1 cellular context compared by ENCODE assay signal in genomic region chr10:97445722-97446639, GRCh38.
TF ChIP-seq lines count a peak whose summit lies in the region.

A gene with protein sequence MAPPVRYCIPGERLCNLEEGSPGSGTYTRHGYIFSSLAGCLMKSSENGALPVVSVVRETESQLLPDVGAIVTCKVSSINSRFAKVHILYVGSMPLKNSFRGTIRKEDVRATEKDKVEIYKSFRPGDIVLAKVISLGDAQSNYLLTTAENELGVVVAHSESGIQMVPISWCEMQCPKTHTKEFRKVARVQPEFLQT (minus strand): TSS chr10:97446006. CDS start chr10:97445985, 21 bp downstream.
Gene ZDHHC16, plus strand, starts transcription at chr10:97446175. Its CDS starts 5,501 bp downstream, at chr10:97451676.

TF ChIP-seq in WTC11, 78 proteins besides CTCF, POLR2A, EP300 and RAD21 (continued from another document):
- TF ChIP-seq, protein P1, sequence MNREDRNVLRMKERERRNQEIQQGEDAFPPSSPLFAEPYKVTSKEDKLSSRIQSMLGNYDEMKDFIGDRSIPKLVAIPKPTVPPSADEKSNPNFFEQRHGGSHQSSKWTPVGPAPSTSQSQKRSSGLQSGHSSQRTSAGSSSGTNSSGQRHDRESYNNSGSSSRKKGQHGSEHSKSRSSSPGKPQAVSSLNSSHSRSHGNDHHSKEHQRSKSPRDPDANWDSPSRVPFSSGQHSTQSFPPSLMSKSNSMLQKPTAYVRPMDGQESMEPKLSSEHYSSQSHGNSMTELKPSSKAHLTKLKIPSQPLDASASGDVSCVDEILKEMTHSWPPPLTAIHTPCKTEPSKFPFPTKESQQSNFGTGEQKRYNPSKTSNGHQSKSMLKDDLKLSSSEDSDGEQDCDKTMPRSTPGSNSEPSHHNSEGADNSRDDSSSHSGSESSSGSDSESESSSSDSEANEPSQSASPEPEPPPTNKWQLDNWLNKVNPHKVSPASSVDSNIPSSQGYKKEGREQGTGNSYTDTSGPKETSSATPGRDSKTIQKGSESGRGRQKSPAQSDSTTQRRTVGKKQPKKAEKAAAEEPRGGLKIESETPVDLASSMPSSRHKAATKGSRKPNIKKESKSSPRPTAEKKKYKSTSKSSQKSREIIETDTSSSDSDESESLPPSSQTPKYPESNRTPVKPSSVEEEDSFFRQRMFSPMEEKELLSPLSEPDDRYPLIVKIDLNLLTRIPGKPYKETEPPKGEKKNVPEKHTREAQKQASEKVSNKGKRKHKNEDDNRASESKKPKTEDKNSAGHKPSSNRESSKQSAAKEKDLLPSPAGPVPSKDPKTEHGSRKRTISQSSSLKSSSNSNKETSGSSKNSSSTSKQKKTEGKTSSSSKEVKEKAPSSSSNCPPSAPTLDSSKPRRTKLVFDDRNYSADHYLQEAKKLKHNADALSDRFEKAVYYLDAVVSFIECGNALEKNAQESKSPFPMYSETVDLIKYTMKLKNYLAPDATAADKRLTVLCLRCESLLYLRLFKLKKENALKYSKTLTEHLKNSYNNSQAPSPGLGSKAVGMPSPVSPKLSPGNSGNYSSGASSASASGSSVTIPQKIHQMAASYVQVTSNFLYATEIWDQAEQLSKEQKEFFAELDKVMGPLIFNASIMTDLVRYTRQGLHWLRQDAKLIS (CRISPR knock-in tag; IDR thresholded peaks at IDR 0.05; ENCODE audit: borderline replicate concordance), result no peak
- TF ChIP-seq, protein P2, sequence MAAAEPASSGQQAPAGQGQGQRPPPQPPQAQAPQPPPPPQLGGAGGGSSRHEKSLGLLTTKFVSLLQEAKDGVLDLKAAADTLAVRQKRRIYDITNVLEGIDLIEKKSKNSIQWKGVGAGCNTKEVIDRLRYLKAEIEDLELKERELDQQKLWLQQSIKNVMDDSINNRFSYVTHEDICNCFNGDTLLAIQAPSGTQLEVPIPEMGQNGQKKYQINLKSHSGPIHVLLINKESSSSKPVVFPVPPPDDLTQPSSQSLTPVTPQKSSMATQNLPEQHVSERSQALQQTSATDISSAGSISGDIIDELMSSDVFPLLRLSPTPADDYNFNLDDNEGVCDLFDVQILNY (CRISPR knock-in tag; IDR thresholded peaks at IDR 0.05), result peak; percentile 59; the same call in 1 of the 2 replicates
- TF ChIP-seq TP53 (CRISPR knock-in tag; IDR thresholded peaks at IDR 0.05) (peak; percentile 86; the same call in 1 of the 2 replicates), ZNF317 (CRISPR knock-in tag; IDR thresholded peaks at IDR 0.05; ENCODE audit: borderline replicate concordance, low read depth) (no peak), CREM (CRISPR knock-in tag; IDR thresholded peaks at IDR 0.05) (0 out of 2 replicates have a peak, but pooled peaks have one; percentile 28), TEAD4 (CRISPR knock-in tag; IDR thresholded peaks at IDR 0.05) (0 out of 2 replicates have a peak, but pooled peaks have one; percentile 34), FOXP1 (CRISPR knock-in tag; IDR thresholded peaks at IDR 0.05; ENCODE audit: borderline replicate concordance) (0 out of 2 replicates have a peak, but pooled peaks have one; percentile 40), RELA (CRISPR knock-in tag; IDR thresholded peaks at IDR 0.05; ENCODE audit: borderline replicate concordance) (no peak), FOXK1 (CRISPR knock-in tag; IDR thresholded peaks at IDR 0.05) (peak; percentile 71), NFATC4 (CRISPR knock-in tag; IDR thresholded peaks at IDR 0.05) (no peak), MXD4 (CRISPR knock-in tag; IDR thresholded peaks at IDR 0.05; ENCODE audit: borderline replicate concordance) (no peak), ETV6 (CRISPR knock-in tag; IDR thresholded peaks at IDR 0.05) (peak; percentile 66; the same call in 1 of the 2 replicates), ZNF232 (CRISPR knock-in tag; IDR thresholded peaks at IDR 0.05) (peak; percentile 56), CBFB (CRISPR knock-in tag; IDR thresholded peaks at IDR 0.05; ENCODE audit: low read depth) (0 out of 2 replicates have a peak, but pooled peaks have one; percentile 44), JUN (CRISPR knock-in tag; IDR thresholded peaks at IDR 0.05) (0 out of 2 replicates have a peak, but pooled peaks have one; percentile 68), NR3C1 (CRISPR knock-in tag; conservative IDR thresholded peaks at IDR 0.05; ENCODE audit: low read depth) (0 out of 2 replicates have a peak, but pooled peaks have one; percentile 89), NFE2L1 (CRISPR knock-in tag; IDR thresholded peaks at IDR 0.05) (0 out of 2 replicates have a peak, but pooled peaks have one; percentile 17), ARID4B (CRISPR knock-in tag; IDR thresholded peaks at IDR 0.05; ENCODE audit: borderline replicate concordance) (0 out of 2 replicates have a peak, but pooled peaks have one; percentile 60), ZNF416 (CRISPR knock-in tag; IDR thresholded peaks at IDR 0.05) (0 out of 2 replicates have a peak, but pooled peaks have one; percentile 54)
- TF ChIP-seq, protein P3, sequence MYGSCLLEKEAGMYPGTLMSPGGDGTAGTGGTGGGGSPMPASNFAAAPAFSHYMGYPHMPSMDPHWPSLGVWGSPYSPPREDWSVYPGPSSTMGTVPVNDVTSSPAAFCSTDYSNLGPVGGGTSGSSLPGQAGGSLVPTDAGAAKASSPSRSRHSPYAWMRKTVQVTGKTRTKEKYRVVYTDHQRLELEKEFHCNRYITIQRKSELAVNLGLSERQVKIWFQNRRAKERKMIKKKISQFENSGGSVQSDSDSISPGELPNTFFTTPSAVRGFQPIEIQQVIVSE (CRISPR knock-in tag; IDR thresholded peaks at IDR 0.05; ENCODE audit: borderline replicate concordance), result no peak
- TF ChIP-seq, protein P4, sequence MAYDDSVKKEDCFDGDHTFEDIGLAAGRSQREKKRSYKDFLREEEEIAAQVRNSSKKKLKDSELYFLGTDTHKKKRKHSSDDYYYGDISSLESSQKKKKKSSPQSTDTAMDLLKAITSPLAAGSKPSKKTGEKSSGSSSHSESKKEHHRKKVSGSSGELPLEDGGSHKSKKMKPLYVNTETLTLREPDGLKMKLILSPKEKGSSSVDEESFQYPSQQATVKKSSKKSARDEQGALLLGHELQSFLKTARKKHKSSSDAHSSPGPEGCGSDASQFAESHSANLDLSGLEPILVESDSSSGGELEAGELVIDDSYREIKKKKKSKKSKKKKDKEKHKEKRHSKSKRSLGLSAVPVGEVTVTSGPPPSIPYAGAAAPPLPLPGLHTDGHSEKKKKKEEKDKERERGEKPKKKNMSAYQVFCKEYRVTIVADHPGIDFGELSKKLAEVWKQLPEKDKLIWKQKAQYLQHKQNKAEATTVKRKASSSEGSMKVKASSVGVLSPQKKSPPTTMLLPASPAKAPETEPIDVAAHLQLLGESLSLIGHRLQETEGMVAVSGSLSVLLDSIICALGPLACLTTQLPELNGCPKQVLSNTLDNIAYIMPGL (CRISPR knock-in tag; IDR thresholded peaks at IDR 0.05), result peak; percentile 53; the same call in 1 of the 2 replicates
